In genomic region chr4:165493359-165493758, GRCh38 we compare ENCODE assay signal across 8 cellular contexts.
DNase-seq lines count a peak whose midpoint lies in the region; ATAC-seq, FAIRE-seq and TF ChIP-seq lines count a peak whose summit lies in the region.

No MANE protein-coding gene starts in this region.

- POLR2A ChIA-PET in PC-3 (lab: Charles Lee; ENCODE audit: unreplicated experiment): no interaction called here

- intact Hi-C loops in PC-3 (cut with micrococcal nuclease): loop anchor here (1.0 to 5.0 kb wide), 4 partner anchors 44 to 1099 kb away; no protein-coding TSS in a partner anchor

- peak overlapping the region; percentile 51 to 67 for H3K4me3 Mint-ChIP-seq in activated T-cell treated with anti-CD3 and anti-CD28 coated beads, Interleukin-2, amount 50 U/mL, for 72 hours
- H3K4me3 Mint-ChIP-seq in osteocyte (ENCODE audit: unreplicated experiment): no peak overlapping the region

- 12 to 14% methylated on average over 18 of the region's 18 CpGs for WGBS in tibial nerve, 2 donors

- TF ChIP-seq CTCF in PC-3 (conservative IDR thresholded peaks at IDR 0.05; ENCODE audit: low read depth, low read length): peak; percentile 86
- TF ChIP-seq CTCF in foreskin fibroblast (IDR thresholded peaks at IDR 0.05; ENCODE audit: low read depth, low read length): peak; percentile 66
- TF ChIP-seq CTCF in osteocyte (IDR thresholded peaks at IDR 0.05): peak; percentile 93
- peak; percentile 49 to 71 (median 65) for TF ChIP-seq CTCF in tibial nerve (IDR thresholded peaks at IDR 0.05)

- H3K79me2 ChIP-seq in PC-3 (ENCODE audit: low read length): no peaks in the 10 kb centered on the region

- no peak overlapping the region for H3K27ac ChIP-seq in PC-3 (ENCODE audit: low read length)
- no peak overlapping the region for H3K27ac ChIP-seq in tibial nerve

- DNase-seq in PC-3 (peak; percentile 76), foreskin fibroblast (peak; percentile 29 to 74), osteocyte (ENCODE audit: extremely low spot score, unreplicated experiment) (peak; percentile 90), tibial nerve (ENCODE audit: low spot score in 2 of 2) (peak; percentile 40 to 65)
- peak; percentile 73 to 74 for DNase-seq in activated T-cell treated with anti-CD3 and anti-CD28 coated beads, Interleukin-2, amount 50 U/mL, for 72 hours

- H3K4me1 ChIP-seq in PC-3 (ENCODE audit: insufficient read depth, low read length) (0 out of 2 replicates have a peak, but pooled peaks cover 4% of the 10 kb centered on the region), tibial nerve (peaks cover 0 to 9% (median 0%) of the 10 kb centered on the region in 4 donors)

- no peaks in the 10 kb centered on the region for H3K9me2 ChIP-seq in PC-3 (replicated peaks; ENCODE audit: low read length)

- H3K9me3 ChIP-seq in PC-3 (ENCODE audit: low read length) (no peaks in the 10 kb centered on the region), tibial nerve (no peaks in the 10 kb centered on the region)

- H3K27me3 ChIP-seq in PC-3 (ENCODE audit: low read length): no peaks in the 10 kb centered on the region
- H3K27me3 ChIP-seq in tibial nerve: no peaks in the 10 kb centered on the region

- ATAC-seq in GM18520 (IDR thresholded peaks at IDR 0.05; ENCODE audit: unreplicated experiment): peak; percentile 86
- peak; percentile 97 for ATAC-seq in HG03064 (IDR thresholded peaks at IDR 0.05; ENCODE audit: low read depth, unreplicated experiment)
- ATAC-seq in PC-3: peak; percentile 93
- ATAC-seq in activated T-cell treated with anti-CD3 and anti-CD28 coated beads, Interleukin-2, amount 50 U/mL, for 72 hours (replicated peaks in 1 of 2): peak; percentile 91 to 92

- no TSS peak for BruUV-seq in PC-3 (replicated peaks; lab: Mats Ljungman, UMichigan)

- H3K4me1 Mint-ChIP-seq in activated T-cell treated with anti-CD3 and anti-CD28 coated beads, Interleukin-2, amount 50 U/mL, for 72 hours (ENCODE audit: low read depth): peaks cover 5% of the 10 kb centered on the region
- peaks cover 7% of the 10 kb centered on the region for H3K4me1 Mint-ChIP-seq in osteocyte (ENCODE audit: unreplicated experiment)

- TF ChIP-seq EP300 in tibial nerve (IDR thresholded peaks at IDR 0.05): no peak

- CTCF ChIA-PET in PC-3 (lab: Charles Lee): interaction anchor here (0.6 to 1.6 kb wide), 5 partner anchors 44 to 667 kb away, joined by 3 to 6 read pairs (median 4); no protein-coding TSS in a partner anchor

- H3K36me3 ChIP-seq in PC-3 (ENCODE audit: low read depth, low read length) (no peaks in the 10 kb centered on the region), tibial nerve (no peaks in the 10 kb centered on the region)

- H3K9ac ChIP-seq in PC-3 (ENCODE audit: low read length): no peak overlapping the region

- H3K4me2 ChIP-seq in PC-3 (ENCODE audit: low read length): peak overlapping the region; percentile 58

- peaks cover 26% of the 10 kb centered on the region for H3K27me3 Mint-ChIP-seq in activated T-cell treated with anti-CD3 and anti-CD28 coated beads, Interleukin-2, amount 50 U/mL, for 72 hours (ENCODE audit: low read depth)
- H3K27me3 Mint-ChIP-seq in osteocyte (ENCODE audit: unreplicated experiment): no peaks in the 10 kb centered on the region

- H2AFZ ChIP-seq in PC-3 (ENCODE audit: low read length): peak overlapping the region; percentile 84

- no peaks in the 10 kb centered on the region for H4K20me1 ChIP-seq in PC-3 (ENCODE audit: low read length)

- peak; percentile 55 for FAIRE-seq in A204.1 (lab: Jason Lieb, UNC)

- H3K9me3 Mint-ChIP-seq in activated T-cell treated with anti-CD3 and anti-CD28 coated beads, Interleukin-2, amount 50 U/mL, for 72 hours: no peaks in the 10 kb centered on the region
- H3K9me3 Mint-ChIP-seq in osteocyte (ENCODE audit: unreplicated experiment): no peaks in the 10 kb centered on the region

- H3K27ac Mint-ChIP-seq in activated T-cell treated with anti-CD3 and anti-CD28 coated beads, Interleukin-2, amount 50 U/mL, for 72 hours: no peak overlapping the region
- H3K27ac Mint-ChIP-seq in osteocyte (ENCODE audit: unreplicated experiment): no peak overlapping the region

- TF ChIP-seq POLR2A in tibial nerve (IDR thresholded peaks at IDR 0.05): no peak

- H3K4me3 ChIP-seq in PC-3 (ENCODE audit: low read length) (no peak overlapping the region), foreskin fibroblast (ENCODE audit: low read depth in 1 of 2, low read length in 2 of 2) (no peak overlapping the region), tibial nerve (peak overlapping the region in 1 of 4 donors; percentile 20)

- H3K36me3 Mint-ChIP-seq in activated T-cell treated with anti-CD3 and anti-CD28 coated beads, Interleukin-2, amount 50 U/mL, for 72 hours (ENCODE audit: insufficient read depth in 2 of 2): no peaks in the 10 kb centered on the region
- H3K36me3 Mint-ChIP-seq in osteocyte (ENCODE audit: unreplicated experiment): peaks cover 7% of the 10 kb centered on the region

- no peaks in the 10 kb centered on the region for H3F3A ChIP-seq in PC-3 (ENCODE audit: low read length, unreplicated experiment)
